In the genomic region with DNA sequence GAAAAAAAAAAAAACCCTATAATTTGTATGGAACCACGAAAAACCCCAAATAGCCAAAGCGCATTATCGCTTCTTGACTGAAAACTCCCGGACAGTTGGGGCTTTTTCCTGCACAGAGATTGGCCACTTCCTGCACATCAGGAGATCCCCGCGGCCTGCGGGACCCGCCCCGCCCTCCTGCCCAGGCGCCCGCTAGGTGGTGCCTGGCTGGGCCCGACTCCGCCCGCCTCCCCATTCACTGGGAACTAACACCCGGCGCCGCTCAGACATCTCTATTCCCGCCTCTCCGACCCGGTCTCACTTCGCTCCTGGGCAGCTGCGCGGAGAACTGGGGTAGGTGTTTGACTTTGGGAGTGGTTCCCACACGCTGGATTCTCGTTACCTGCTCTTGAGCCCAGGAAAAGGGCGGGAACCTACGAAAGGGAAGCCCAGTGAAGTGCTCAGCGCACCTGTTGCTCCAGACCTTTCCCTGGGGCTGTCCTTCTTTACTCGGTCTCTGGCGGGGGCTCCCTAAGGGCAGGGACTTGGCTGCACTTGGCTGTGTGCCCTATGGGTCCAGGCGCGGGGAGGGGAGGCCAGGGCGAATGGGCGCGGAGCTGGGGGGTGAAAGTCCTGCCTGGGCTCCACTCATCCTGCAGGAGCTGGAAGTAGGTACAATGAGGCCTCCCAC, we compare ENCODE assay signal across 8 cellular contexts. TPM values are rescaled to one million over a fixed set of nuclear protein-coding genes. Genes with fewer than 3 reads are reported as not detected.
DNase-seq lines count a peak whose midpoint lies in the region; ATAC-seq and TF ChIP-seq lines count a peak whose summit lies in the region.

A gene with protein sequence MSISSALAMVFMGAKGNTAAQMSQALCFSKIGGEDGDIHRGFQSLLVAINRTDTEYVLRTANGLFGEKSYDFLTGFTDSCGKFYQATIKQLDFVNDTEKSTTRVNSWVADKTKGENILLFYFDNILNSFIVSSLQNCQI (plus strand): TSS at position 234 of the 670 bp plus-strand sequence. CDS start 4,155 bp downstream, outside the sequence.

- H3K4me2 ChIP-seq in PC-9: no peak within 1 kb of the TSS
- peak within 1 kb of the TSS; percentile 83 for H3K4me2 ChIP-seq in skeletal muscle satellite cell (ENCODE audit: low read length)

- H3K9me3 Mint-ChIP-seq in CD8-positive, alpha-beta memory T cell: no peaks in the 10 kb centered on the region
- peaks cover 6% of the 10 kb centered on the region for H3K9me3 Mint-ChIP-seq in activated naive CD8-positive, alpha-beta T cell treated with anti-CD3 and anti-CD28 coated beads, Interleukin-2, amount 50 U/mL, for 24 hours

- peak within 1 kb of the TSS; percentile 26 for H3K4me3 ChIP-seq in CD8-positive, alpha-beta memory T cell (ENCODE audit: low read length)
- H3K4me3 ChIP-seq in PC-9: no peak within 1 kb of the TSS
- H3K4me3 ChIP-seq in skeletal muscle satellite cell (ENCODE audit: low read length): peak within 1 kb of the TSS; percentile 65

- H3K36me3 ChIP-seq in CD8-positive, alpha-beta memory T cell (ENCODE audit: insufficient read depth, low read length): no peaks in the 10 kb centered on the region
- H3K36me3 ChIP-seq in PC-9 (ENCODE audit: low read depth) (no peaks in the 10 kb centered on the region), skeletal muscle satellite cell (ENCODE audit: insufficient read depth, low read length) (no peaks in the 10 kb centered on the region)

- peak within 1 kb of the TSS in 2 of 8 donors; percentile 22 to 77 for H3K27ac Mint-ChIP-seq in CD8-positive, alpha-beta memory T cell
- peak within 1 kb of the TSS; percentile 46 for H3K27ac Mint-ChIP-seq in activated naive CD8-positive, alpha-beta T cell treated with anti-CD3 and anti-CD28 coated beads, Interleukin-2, amount 50 U/mL, for 24 hours

- peak within 1 kb of the TSS; percentile 43 for H3K9ac ChIP-seq in skeletal muscle satellite cell (ENCODE audit: low read depth, low read length)

- ATAC-seq in GM19351 (IDR thresholded peaks at IDR 0.05; ENCODE audit: unreplicated experiment) (peak; percentile 87), HG03378 (IDR thresholded peaks at IDR 0.05; ENCODE audit: unreplicated experiment) (peak; percentile 70)
- ATAC-seq in activated naive CD8-positive, alpha-beta T cell treated with anti-CD3 and anti-CD28 coated beads, Interleukin-2, amount 50 U/mL, for 24 hours: peak; percentile 89

- H3K27me3 Mint-ChIP-seq in CD8-positive, alpha-beta memory T cell: peaks cover 16 to 38% of the 10 kb centered on the region in 2 donors
- H3K27me3 Mint-ChIP-seq in activated naive CD8-positive, alpha-beta T cell treated with anti-CD3 and anti-CD28 coated beads, Interleukin-2, amount 50 U/mL, for 24 hours: peaks cover 39% of the 10 kb centered on the region

- H3K27ac ChIP-seq in CD8-positive, alpha-beta memory T cell (ENCODE audit: low read depth, low read length): no peak within 1 kb of the TSS
- no peak within 1 kb of the TSS for H3K27ac ChIP-seq in PC-9

- DNase-seq in CD8-positive, alpha-beta memory T cell: peak in 4 of 5 donors; percentile 44 to 63 (median 52)
- DNase-seq in PC-9 (peak in 1 of 2 experiments; percentile 28), iPS DF 19.7 (ENCODE audit: low read depth, low spot score) (peak; percentile 67), cortex of kidney (lab: John Stamatoyannopoulos, UW) (no peak)
- peak; percentile 70 for DNase-seq in activated naive CD8-positive, alpha-beta T cell treated with anti-CD3 and anti-CD28 coated beads, Interleukin-2, amount 50 U/mL, for 24 hours

- H3K36me3 Mint-ChIP-seq in CD8-positive, alpha-beta memory T cell: no peaks in the 10 kb centered on the region
- H3K36me3 Mint-ChIP-seq in activated naive CD8-positive, alpha-beta T cell treated with anti-CD3 and anti-CD28 coated beads, Interleukin-2, amount 50 U/mL, for 24 hours (ENCODE audit: low read depth): peaks cover 5% of the 10 kb centered on the region

- intact Hi-C loops in PC-9 (cut with micrococcal nuclease; ENCODE audit: unreplicated experiment): no loop called here

- H3K79me2 ChIP-seq in PC-9 (ENCODE audit: low read depth): no peaks in the 10 kb centered on the region

- CTCF ChIA-PET in CD8-positive, alpha-beta memory T cell (lab: Charles Lee): interaction anchor here (1.2 kb wide), 2 partner anchors 10 to 13 kb away, joined by 3 to 7 read pairs; no protein-coding TSS in a partner anchor
- CTCF ChIA-PET in PC-9 (lab: Charles Lee): no interaction called here

- no peaks in the 10 kb centered on the region for H4K20me1 ChIP-seq in PC-9 (ENCODE audit: insufficient read depth)

- POLR2A ChIA-PET in CD8-positive, alpha-beta memory T cell (lab: Charles Lee): no interaction called here
- POLR2A ChIA-PET in PC-9 (lab: Charles Lee; ENCODE audit: unreplicated experiment): no interaction called here

- H3K4me1 Mint-ChIP-seq in CD8-positive, alpha-beta memory T cell: peaks cover 19 to 31% (median 23%) of the 10 kb centered on the region in 3 donors
- H3K4me1 Mint-ChIP-seq in activated naive CD8-positive, alpha-beta T cell treated with anti-CD3 and anti-CD28 coated beads, Interleukin-2, amount 50 U/mL, for 24 hours: peaks cover 45% of the 10 kb centered on the region

- no peak for TF ChIP-seq CTCF in PC-9 (conservative IDR thresholded peaks at IDR 0.05)

- H3K9me2 ChIP-seq in PC-9 (ENCODE audit: insufficient read depth): no peaks in the 10 kb centered on the region

- H3K4me1 ChIP-seq in CD8-positive, alpha-beta memory T cell (ENCODE audit: insufficient read depth, low read length): no peaks in the 10 kb centered on the region
- H3K4me1 ChIP-seq in PC-9 (replicated peaks; ENCODE audit: insufficient read depth) (no peaks in the 10 kb centered on the region), skeletal muscle satellite cell (ENCODE audit: control insufficient read depth, insufficient read depth, low read length) (peaks cover 6% of the 10 kb centered on the region)

- no TSS peak for BruUV-seq in PC-9 (replicated peaks; lab: Mats Ljungman, UMichigan)

- no peaks in the 10 kb centered on the region for H3K27me3 ChIP-seq in CD8-positive, alpha-beta memory T cell (ENCODE audit: insufficient read depth, low read length, poor library complexity, severe bottlenecking)
- no peaks in the 10 kb centered on the region for H3K27me3 ChIP-seq in PC-9 (ENCODE audit: insufficient read depth, low read depth)
- no peaks in the 10 kb centered on the region for H3K27me3 ChIP-seq in skeletal muscle satellite cell (ENCODE audit: control insufficient read depth, insufficient read depth, low read length)

- H2AFZ ChIP-seq in PC-9: 0 out of 2 replicates have a peak within 1 kb of the TSS, but pooled peaks have one; percentile 58

- H3K4me3 Mint-ChIP-seq in CD8-positive, alpha-beta memory T cell: peak within 1 kb of the TSS; percentile 13 to 86 (median 68)
- H3K4me3 Mint-ChIP-seq in activated naive CD8-positive, alpha-beta T cell treated with anti-CD3 and anti-CD28 coated beads, Interleukin-2, amount 50 U/mL, for 24 hours: peak within 1 kb of the TSS; percentile 75

- no peaks in the 10 kb centered on the region for H3K9me3 ChIP-seq in CD8-positive, alpha-beta memory T cell (ENCODE audit: low read length)
- H3K9me3 ChIP-seq in PC-9 (ENCODE audit: insufficient read depth, low read depth) (no peaks in the 10 kb centered on the region), skeletal muscle satellite cell (replicated peaks; ENCODE audit: low read length) (no peaks in the 10 kb centered on the region)

- H3F3A ChIP-seq in PC-9 (ENCODE audit: insufficient read depth, low read depth): no peaks in the 10 kb centered on the region

RNA-seq across cellular contexts. Expression of the gene that starts here (rescaled TPM):
- total RNA-seq in CD8-positive, alpha-beta memory T cell: 10 to 100 TPM in 1 of 2 experiments, 1 to 10 TPM in 1; 9.8 to 11.4 TPM
- polyA plus RNA-seq in CD8-positive, alpha-beta memory T cell: not detected
- not detected in 2 replicates for total RNA-seq in PC-9 (2021)
- total RNA-seq in skeletal muscle satellite cell (2012; rRNA removed): 0.25 TPM in 1 of 2 replicates, not detected in the other
